Comparison of ENCODE assay signal across 1 cellular context in genomic region chr9:33351547-33351946, GRCh38.
TF ChIP-seq lines count a peak whose summit lies in the region.

No MANE protein-coding gene starts in this region.

TF ChIP-seq in GM12878, 131 proteins besides CTCF, POLR2A, EP300 and RAD21:
- no peak for TF ChIP-seq ZBTB4 (CRISPR knock-in tag; IDR thresholded peaks at IDR 0.05)
- no peak for TF ChIP-seq MYC (IDR thresholded peaks at IDR 0.05; ENCODE audit: insufficient read depth, insufficient read length, insufficient replicate concordance, low read length, severe bottlenecking)
